In genomic region chr13:97249093-97249787, GRCh38 we compare ENCODE assay signal across 16 cellular contexts. TPM values are rescaled to one million over a fixed set of nuclear protein-coding genes. Genes with fewer than 3 reads are reported as not detected.
A peak's percentile ranks its signal among the peaks of the same experiment; 100 is the strongest.
DNase-seq lines count a peak whose midpoint lies in the region; ATAC-seq and TF ChIP-seq lines count a peak whose summit lies in the region.
"Had no signal": no experiment of that assay in that cellular context is flagged by ENCODE, and none has a peak within 500 bp of the region (broad histone marks: within the 10 kb centered on the region; RNA-seq: fewer than 3 reads in every experiment).

No MANE protein-coding gene starts in this region.

- no peaks in the 10 kb centered on the region for H3K9me3 Mint-ChIP-seq in neural crest cell
- H3K9me3 Mint-ChIP-seq: activated CD4-positive, alpha-beta memory T cell treated with anti-CD3 and anti-CD28 coated beads, Interleukin-2, amount 10 ng/mL, durations not matched to agents 7 days and 5 days; stimulated activated naive B cell treated with anti-CD40 and anti-IgM and Interleukin-4, amounts not matched to agents 10 μg/mL and 1 μg/mL and 100 μg/mL, for 72 hours had no signal

- no peak overlapping the region for H3K4me3 ChIP-seq in uterus
- H3K4me3 ChIP-seq: neural progenitor cell had no signal

- H3K9me3 ChIP-seq in uterus, result no peaks in the 10 kb centered on the region

- H3K27ac ChIP-seq in uterus, result peak overlapping the region; percentile 49 to 77
- H3K27ac ChIP-seq: KMS-11, neural progenitor cell had no signal

- peak overlapping the region; percentile 60 for H3K27ac Mint-ChIP-seq in neural crest cell (ENCODE audit: unreplicated experiment)
- H3K27ac Mint-ChIP-seq: activated CD4-positive, alpha-beta memory T cell treated with anti-CD3 and anti-CD28 coated beads, Interleukin-2, amount 10 ng/mL, durations not matched to agents 7 days and 5 days; neural progenitor cell; stimulated activated naive B cell treated with anti-CD40 and anti-IgM and Interleukin-4, amounts not matched to agents 10 μg/mL and 1 μg/mL and 100 μg/mL, for 72 hours had no signal

- TF ChIP-seq POLR2A in uterus (IDR thresholded peaks at IDR 0.05), result no peak

- H3K27me3 Mint-ChIP-seq in neural crest cell (ENCODE audit: low read depth), result no peaks in the 10 kb centered on the region
- H3K27me3 Mint-ChIP-seq: activated CD4-positive, alpha-beta memory T cell treated with anti-CD3 and anti-CD28 coated beads, Interleukin-2, amount 10 ng/mL, durations not matched to agents 7 days and 5 days; stimulated activated naive B cell treated with anti-CD40 and anti-IgM and Interleukin-4, amounts not matched to agents 10 μg/mL and 1 μg/mL and 100 μg/mL, for 72 hours had no signal

- intact Hi-C loops in uterus (cut with DNase I; ENCODE audit: low total_unique reads), result no loop called here

- H3K27me3 ChIP-seq in uterus, result no peaks in the 10 kb centered on the region
- H3K27me3 ChIP-seq: neural progenitor cell had no signal

- peaks cover 0 to 11% of the 10 kb centered on the region in 2 donors for H3K4me1 ChIP-seq in uterus

- ATAC-seq in HG02763 (IDR thresholded peaks at IDR 0.05; ENCODE audit: unreplicated experiment), result no peak
- ATAC-seq: stimulated activated naive B cell treated with anti-CD40 and anti-IgM and Interleukin-4, amounts not matched to agents 10 μg/mL and 1 μg/mL and 100 μg/mL, for 72 hours had no signal

- peaks cover 49% of the 10 kb centered on the region for H3K4me1 Mint-ChIP-seq in neural crest cell
- H3K4me1 Mint-ChIP-seq: neural progenitor cell had no signal

- peak; percentile 35 for DNase-seq in DMS 273 (lab: John Stamatoyannopoulos, UW; ENCODE audit: unreplicated experiment)
- DNase-seq in DMS 273 treated with DMSO at 0.1 percent for 48 hours (lab: John Stamatoyannopoulos, UW), result no peak
- peak; percentile 51 for DNase-seq in fibroblast of the conjunctiva (ENCODE audit: low read depth)
- no peak for DNase-seq in neural crest cell (ENCODE audit: low read depth, low spot score)
- no peak for DNase-seq in uterus
- no peak for DNase-seq in activated CD8-positive, alpha-beta memory T cell treated with anti-CD3 and anti-CD28 coated beads, Interleukin-2, amount 50 U/mL, for 48 hours
- no peak for DNase-seq in NCI-H2227 (lab: John Stamatoyannopoulos, UW; ENCODE audit: unreplicated experiment)
- DNase-seq: ACHN; activated CD4-positive, alpha-beta memory T cell treated with anti-CD3 and anti-CD28 coated beads, Interleukin-2, amount 10 ng/mL, durations not matched to agents 7 days and 5 days; activated naive CD4-positive, alpha-beta T cell; NCI-H2081 treated with DMSO at 0.1 percent for 48 hours; stimulated activated naive B cell treated with anti-CD40 and anti-IgM and Interleukin-4, amounts not matched to agents 10 μg/mL and 1 μg/mL and 100 μg/mL, for 72 hours; T-helper 2 cell had no signal

- H3K4me3 Mint-ChIP-seq in neural crest cell, result no peak overlapping the region
- H3K4me3 Mint-ChIP-seq: activated CD4-positive, alpha-beta memory T cell treated with anti-CD3 and anti-CD28 coated beads, Interleukin-2, amount 10 ng/mL, durations not matched to agents 7 days and 5 days; neural progenitor cell; stimulated activated naive B cell treated with anti-CD40 and anti-IgM and Interleukin-4, amounts not matched to agents 10 μg/mL and 1 μg/mL and 100 μg/mL, for 72 hours had no signal

- H3K36me3 ChIP-seq in uterus, result no peaks in the 10 kb centered on the region
- H3K36me3 ChIP-seq: neural progenitor cell had no signal

- no peaks in the 10 kb centered on the region for H3K36me3 Mint-ChIP-seq in neural crest cell (ENCODE audit: low read depth)

- TF ChIP-seq CTCF in neural crest cell (conservative IDR thresholded peaks at IDR 0.05) (no peak), uterus (IDR thresholded peaks at IDR 0.05) (no peak)

RNA-seq across cellular contexts. Expression of gene MBNL2, which starts 27.1 kb away (rescaled TPM):
- total RNA-seq in neural crest cell (16.9 and 18.7 TPM in 2 replicates), uterus (100 to 1,000 TPM in 1 of 4 donors, 10 to 100 TPM in 3; 50.7 to 115 (median 72.0) TPM)

Comparison
In these comparisons a context has a peak if more than half of its experiments do, and no peak if none do; other contexts are left out.
1. DNase-seq: peak in DMS 273 (single experiment) and fibroblast of the conjunctiva (single experiment); none in DMS 273 treated with DMSO at 0.1 percent for 48 hours (single experiment), neural crest cell (single experiment), uterus (0 of 2), activated CD8-positive, alpha-beta memory T cell treated with anti-CD3 and anti-CD28 coated beads, Interleukin-2, amount 50 U/mL, for 48 hours (single experiment) and NCI-H2227 (single experiment).